In the genomic region with DNA sequence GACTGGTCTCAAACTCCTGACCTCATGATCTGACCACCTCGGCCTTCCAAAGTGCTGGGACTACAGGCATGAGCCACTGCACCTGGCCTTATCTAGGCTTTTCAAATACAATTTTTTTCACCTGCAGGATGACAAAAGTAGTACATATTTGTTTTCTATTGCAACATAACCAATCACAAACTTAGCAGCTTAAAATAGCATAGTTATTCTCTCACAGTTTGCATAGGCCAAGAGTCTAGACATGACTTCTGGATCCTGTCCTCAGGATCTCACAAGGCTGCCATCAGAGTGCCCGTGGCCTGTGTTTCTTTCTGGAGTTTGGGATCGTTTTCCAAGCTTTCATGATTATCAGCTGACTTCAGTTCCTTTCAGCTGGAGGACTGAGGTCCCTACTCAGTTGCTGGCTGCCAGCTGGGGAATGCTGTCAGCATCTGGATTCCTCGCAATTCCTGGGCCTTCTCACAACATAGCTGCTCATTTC, we compare ENCODE assay signal across 28 cellular contexts.
DNase-seq lines count a peak whose midpoint lies in the region; ATAC-seq, FAIRE-seq and TF ChIP-seq lines count a peak whose summit lies in the region.
"Had no signal": no experiment of that assay in that cellular context is flagged by ENCODE, and none has a peak within 500 bp of the region (broad histone marks: within the 10 kb centered on the region; RNA-seq: fewer than 3 reads in every experiment).

No MANE protein-coding gene starts in this region.

- no peaks in the 10 kb centered on the region for H3K4me1 ChIP-seq in mammary epithelial cell (ENCODE audit: insufficient read depth, low read length)
- H3K4me1 ChIP-seq in HepG2 (ENCODE audit: insufficient read depth, low read length): peaks cover 8% of the 10 kb centered on the region
- no peaks in the 10 kb centered on the region for H3K4me1 ChIP-seq in upper lobe of right lung

- no peak overlapping the region for H3K4me2 ChIP-seq in mammary epithelial cell (ENCODE audit: insufficient read depth, low read depth, low read length)
- no peak overlapping the region for H3K4me2 ChIP-seq in HepG2 (ENCODE audit: low read depth, low read length)

- ATAC-seq in HepG2: peak; percentile 75
- peak; percentile 46 for ATAC-seq in upper lobe of right lung
- ATAC-seq: activated CD4-positive, CD25-positive, alpha-beta regulatory T cell treated with anti-CD3 and anti-CD28 coated beads, Interleukin-2, amount 50 U/mL, for 24 hours; activated naive CD8-positive, alpha-beta T cell treated with anti-CD3 and anti-CD28 coated beads, Interleukin-2, amount 50 U/mL, for 24 hours; natural killer cell; stimulated activated memory B cell treated with anti-CD40 and anti-IgM and Interleukin-4, amounts not matched to agents 10 μg/mL and 1 μg/mL and 100 μg/mL, for 72 hours had no signal

- no peaks in the 10 kb centered on the region for H3K36me3 Mint-ChIP-seq in MCF 10A (ENCODE audit: insufficient read depth, unreplicated experiment)
- H3K36me3 Mint-ChIP-seq in T-helper 2 cell treated with Interferon-gamma antibody and Interleukin-4, amounts not matched to agents 5 μg/mL and 100 μg/mL, for 36 hours (ENCODE audit: low read depth): no peaks in the 10 kb centered on the region
- H3K36me3 Mint-ChIP-seq: CD14-positive monocyte; natural killer cell; stimulated activated memory B cell treated with anti-CD40 and anti-IgM and Interleukin-4, amounts not matched to agents 10 μg/mL and 1 μg/mL and 100 μg/mL, for 72 hours; type B pancreatic cell had no signal

- H3K4me1 Mint-ChIP-seq in MCF 10A (ENCODE audit: insufficient read depth, unreplicated experiment): no peaks in the 10 kb centered on the region
- no peaks in the 10 kb centered on the region for H3K4me1 Mint-ChIP-seq in T-helper 2 cell treated with Interferon-gamma antibody and Interleukin-4, amounts not matched to agents 5 μg/mL and 100 μg/mL, for 36 hours (ENCODE audit: low read depth)
- H3K4me1 Mint-ChIP-seq: activated naive CD8-positive, alpha-beta T cell treated with anti-CD3 and anti-CD28 coated beads, Interleukin-2, amount 50 U/mL, for 24 hours; CD14-positive monocyte; central memory CD8-positive, alpha-beta T cell; H9; natural killer cell; stimulated activated memory B cell treated with anti-CD40 and anti-IgM and Interleukin-4, amounts not matched to agents 10 μg/mL and 1 μg/mL and 100 μg/mL, for 72 hours had no signal

- POLR2A ChIA-PET in MCF 10A (lab: Yijun Ruan, JAX) (interaction anchor here (1.5 kb wide), 1 partner anchor 11 kb away, joined by 3 read pairs; no protein-coding TSS in a partner anchor), HepG2 (lab: Yijun Ruan, JAX) (interaction anchor here (0.9 kb wide), 1 partner anchor 666 kb away, joined by 7 read pairs; a partner anchor contains a TSS)

- intact Hi-C loops in mammary epithelial cell (cut with micrococcal nuclease): no loop called here
- intact Hi-C loops in MCF 10A (cut with micrococcal nuclease): no loop called here
- intact Hi-C loops in HepG2 (cut with micrococcal nuclease; ENCODE audit: unreplicated experiment): no loop called here
- intact Hi-C loops in upper lobe of right lung (cut with DNase I): no loop called here

- peak; percentile 23 for FAIRE-seq in HepG2 (lab: Jason Lieb, UNC)
- FAIRE-seq: G401.6 had no signal

- H3K27me3 Mint-ChIP-seq in MCF 10A (ENCODE audit: insufficient read depth, unreplicated experiment): no peaks in the 10 kb centered on the region
- H3K27me3 Mint-ChIP-seq in T-helper 2 cell treated with Interferon-gamma antibody and Interleukin-4, amounts not matched to agents 5 μg/mL and 100 μg/mL, for 36 hours (ENCODE audit: low read depth): no peaks in the 10 kb centered on the region
- H3K27me3 Mint-ChIP-seq: activated naive CD8-positive, alpha-beta T cell treated with anti-CD3 and anti-CD28 coated beads, Interleukin-2, amount 50 U/mL, for 24 hours had no signal

- no peak for TF ChIP-seq CTCF in mammary epithelial cell (conservative IDR thresholded peaks at IDR 0.05 in 1 of 2, IDR thresholded peaks at IDR 0.05 in 1 of 2; ENCODE audit: extremely low read depth in 1 of 2, insufficient read depth in 1 of 2, low read depth in 1 of 2, low read length in 2 of 2)
- no peak for TF ChIP-seq CTCF in MCF 10A (IDR thresholded peaks at IDR 0.05; ENCODE audit: unreplicated experiment)
- no peak for TF ChIP-seq CTCF in fibroblast of pulmonary artery (IDR thresholded peaks at IDR 0.05; ENCODE audit: low read length, missing control alignments)
- no peak for TF ChIP-seq CTCF in HepG2 (CRISPR knock-in tag; IDR thresholded peaks at IDR 0.05)
- TF ChIP-seq CTCF in upper lobe of right lung (IDR thresholded peaks at IDR 0.05): no peak

- H3K9me3 Mint-ChIP-seq in MCF 10A (ENCODE audit: unreplicated experiment): no peaks in the 10 kb centered on the region
- no peaks in the 10 kb centered on the region for H3K9me3 Mint-ChIP-seq in T-helper 2 cell treated with Interferon-gamma antibody and Interleukin-4, amounts not matched to agents 5 μg/mL and 100 μg/mL, for 36 hours
- H3K9me3 Mint-ChIP-seq: activated naive CD8-positive, alpha-beta T cell treated with anti-CD3 and anti-CD28 coated beads, Interleukin-2, amount 50 U/mL, for 24 hours; central memory CD8-positive, alpha-beta T cell; dendritic cell treated with granulocyte-macrophage colony-stimulating factor and Interleukin-4, amounts not matched to agents 40 ng/mL and 50 ng/mL, for 4 days; H9; natural killer cell; stimulated activated memory B cell treated with anti-CD40 and anti-IgM and Interleukin-4, amounts not matched to agents 10 μg/mL and 1 μg/mL and 100 μg/mL, for 72 hours; T-helper 1 cell treated with Interleukin-12 subunit alpha and Interleukin-12 subunit beta and Interleukin-4 antibody, amounts not matched to agents 30 μg/mL and 1 μg/mL, for 36 hours; type B pancreatic cell had no signal

- dilution Hi-C loops in mammary epithelial cell (cut with HindIII; ENCODE audit: low sequenced_read_pairs): no loop called here

- DNase-seq in mammary epithelial cell: peak; percentile 27
- DNase-seq in MCF 10A (ENCODE audit: unreplicated experiment): no peak
- peak; percentile 58 for DNase-seq in fibroblast of pulmonary artery (ENCODE audit: low read depth)
- peak; percentile 43 for DNase-seq in HepG2 (ENCODE audit: low spot score)
- DNase-seq in upper lobe of right lung: no peak
- DNase-seq in SKM-1 (lab: John Stamatoyannopoulos, UW; ENCODE audit: unreplicated experiment): no peak
- no peak for DNase-seq in LoVo (ENCODE audit: low spot score)
- no peak for DNase-seq in T-helper 2 cell treated with Interferon-gamma antibody and Interleukin-4, amounts not matched to agents 5 μg/mL and 100 μg/mL, for 36 hours (ENCODE audit: low spot score)
- DNase-seq: activated CD4-positive, alpha-beta T cell treated with anti-CD3 and anti-CD28 coated beads, Interleukin-2, amount 50 U/mL, for 4 hours; activated naive CD8-positive, alpha-beta T cell treated with anti-CD3 and anti-CD28 coated beads, Interleukin-2, amount 50 U/mL, for 24 hours; activated T-cell treated with anti-CD3 and anti-CD28 coated beads, Interleukin-2, amount 50 U/mL, for 48 hours; H9; hypothalamus; natural killer cell; NCI-H1048; NCI-H446; nucleus accumbens; substantia nigra had no signal

- H3K79me2 ChIP-seq in mammary epithelial cell (ENCODE audit: insufficient read depth, low read length) (no peaks in the 10 kb centered on the region), HepG2 (ENCODE audit: insufficient read depth, low read length) (no peaks in the 10 kb centered on the region)

- TF ChIP-seq RAD21 in HepG2 (CRISPR knock-in tag; IDR thresholded peaks at IDR 0.05): no peak

- CTCF ChIA-PET in mammary epithelial cell (lab: Charles Lee; ENCODE audit: low non-redundant PET): interaction anchor here (0.6 kb wide), 1 partner anchor 588 kb away, joined by 3 read pairs; no protein-coding TSS in a partner anchor
- CTCF ChIA-PET in MCF 10A (lab: Yijun Ruan, JAX): interaction anchor here (0.6 to 0.7 kb wide), 2 partner anchors 17 to 1662 kb away, joined by 3 read pairs; no protein-coding TSS in a partner anchor
- CTCF ChIA-PET in HepG2 (lab: Yijun Ruan, JAX; ENCODE audit: low intra/inter-chr PET ratio, low total read pairs): no interaction called here

- TF ChIP-seq EP300 in HepG2 (IDR thresholded peaks at IDR 0.05; ENCODE audit: low read depth in 2 of 2, low read length in 2 of 2) (no peak; a peak in 1 of 4 replicates), HepG2 (CRISPR knock-in tag; IDR thresholded peaks at IDR 0.05; ENCODE audit: borderline replicate concordance) (no peak)

- H3K9me3 ChIP-seq in mammary epithelial cell (replicated peaks; ENCODE audit: insufficient read depth, low read length) (no peaks in the 10 kb centered on the region), HepG2 (ENCODE audit: low read length) (no peaks in the 10 kb centered on the region), upper lobe of right lung (no peaks in the 10 kb centered on the region)

- no peak overlapping the region for H3K27ac Mint-ChIP-seq in MCF 10A (ENCODE audit: low read depth, unreplicated experiment)
- H3K27ac Mint-ChIP-seq in T-helper 2 cell treated with Interferon-gamma antibody and Interleukin-4, amounts not matched to agents 5 μg/mL and 100 μg/mL, for 36 hours: no peak overlapping the region
- H3K27ac Mint-ChIP-seq: activated naive CD8-positive, alpha-beta T cell treated with anti-CD3 and anti-CD28 coated beads, Interleukin-2, amount 50 U/mL, for 24 hours; CD14-positive monocyte; dendritic cell treated with granulocyte-macrophage colony-stimulating factor and Interleukin-4, amounts not matched to agents 40 ng/mL and 50 ng/mL, for 4 days; H9; natural killer cell; stimulated activated memory B cell treated with anti-CD40 and anti-IgM and Interleukin-4, amounts not matched to agents 10 μg/mL and 1 μg/mL and 100 μg/mL, for 72 hours; T-helper 1 cell treated with Interleukin-12 subunit alpha and Interleukin-12 subunit beta and Interleukin-4 antibody, amounts not matched to agents 30 μg/mL and 1 μg/mL, for 36 hours; type B pancreatic cell had no signal

- 67% methylated on average over 3 of the region's 4 CpGs for WGBS in mammary epithelial cell (ENCODE audit: low coverage, missing lambda C conversion rate)
- WGBS in HepG2 (ENCODE audit: low lambda C conversion rate): 1% methylated on average over 4 of the region's 4 CpGs

- H3K9ac ChIP-seq in mammary epithelial cell (ENCODE audit: insufficient read depth, low read length) (no peak overlapping the region), HepG2 (ENCODE audit: insufficient read depth, low read depth, low read length) (no peak overlapping the region)

- H3K4me3 ChIP-seq in mammary epithelial cell (replicated peaks in 1 of 3; ENCODE audit: insufficient read depth in 1 of 3, low read depth in 2 of 3, low read length in 3 of 3): no peak overlapping the region
- H3K4me3 ChIP-seq in fibroblast of pulmonary artery (replicated peaks; ENCODE audit: low read depth, low read length): no peak overlapping the region
- H3K4me3 ChIP-seq in HepG2 (replicated peaks in 1 of 3; ENCODE audit: insufficient read depth in 1 of 3, low read depth in 2 of 3, low read length in 3 of 3): no peak overlapping the region
- H3K4me3 ChIP-seq in upper lobe of right lung: no peak overlapping the region

- H2AFZ ChIP-seq in mammary epithelial cell (ENCODE audit: low read depth, low read length) (no peak overlapping the region), HepG2 (ENCODE audit: low read length) (no peak overlapping the region)

- BruUV-seq in mammary epithelial cell (replicated peaks; lab: Mats Ljungman, UMichigan) (no TSS peak), MCF 10A (replicated peaks; lab: Mats Ljungman, UMichigan) (no TSS peak), HepG2 (replicated peaks; lab: Mats Ljungman, UMichigan) (no TSS peak)

- in situ Hi-C loops in mammary epithelial cell (cut with MboI; ENCODE audit: low sequenced_read_pairs in 2 of 2) (no loop called here), HepG2 (cut with HindIII; ENCODE audit: extremely low pct_ligation_motif_present, low pct_unique_long_range_greater_than_20kb) (no loop called here)

- H4K20me1 ChIP-seq in mammary epithelial cell (ENCODE audit: insufficient read depth, low read length) (no peaks in the 10 kb centered on the region), HepG2 (ENCODE audit: insufficient read depth, low read length) (no peaks in the 10 kb centered on the region)

- no peak for TF ChIP-seq POLR2A in HepG2 (IDR thresholded peaks at IDR 0.05; ENCODE audit: insufficient read depth in 1 of 2, low read depth in 2 of 2, low read length in 2 of 2)

- H3K27ac ChIP-seq in mammary epithelial cell (ENCODE audit: insufficient read depth, low read depth, low read length) (no peak overlapping the region), HepG2 (ENCODE audit: extremely low read length, insufficient read depth, low read length) (no peak overlapping the region), upper lobe of right lung (no peak overlapping the region)
- H3K27ac ChIP-seq: 22Rv1, RWPE1 had no signal

- H3K36me3 ChIP-seq in mammary epithelial cell (ENCODE audit: insufficient read depth, low read length) (no peaks in the 10 kb centered on the region), HepG2 (replicated peaks in 1 of 2; ENCODE audit: control insufficient read depth in 1 of 2, insufficient read depth in 2 of 2, low read length in 2 of 2) (no peaks in the 10 kb centered on the region), upper lobe of right lung (no peaks in the 10 kb centered on the region)

- no peak overlapping the region for H3K4me3 Mint-ChIP-seq in MCF 10A (ENCODE audit: unreplicated experiment)
- H3K4me3 Mint-ChIP-seq in T-helper 2 cell treated with Interferon-gamma antibody and Interleukin-4, amounts not matched to agents 5 μg/mL and 100 μg/mL, for 36 hours: no peak overlapping the region
- H3K4me3 Mint-ChIP-seq: activated naive CD8-positive, alpha-beta T cell treated with anti-CD3 and anti-CD28 coated beads, Interleukin-2, amount 50 U/mL, for 24 hours; CD14-positive monocyte; central memory CD8-positive, alpha-beta T cell; dendritic cell treated with granulocyte-macrophage colony-stimulating factor and Interleukin-4, amounts not matched to agents 40 ng/mL and 50 ng/mL, for 4 days; H9; natural killer cell; stimulated activated memory B cell treated with anti-CD40 and anti-IgM and Interleukin-4, amounts not matched to agents 10 μg/mL and 1 μg/mL and 100 μg/mL, for 72 hours; T-helper 1 cell treated with Interleukin-12 subunit alpha and Interleukin-12 subunit beta and Interleukin-4 antibody, amounts not matched to agents 30 μg/mL and 1 μg/mL, for 36 hours; type B pancreatic cell had no signal

- no peaks in the 10 kb centered on the region for H3K27me3 ChIP-seq in mammary epithelial cell (ENCODE audit: insufficient read depth, low read length)
- H3K27me3 ChIP-seq in HepG2 (ENCODE audit: control insufficient read depth in 1 of 2, insufficient read depth in 2 of 2, low read length in 2 of 2): peaks cover 0 to 3% of the 10 kb centered on the region in 2 experiments; a peak in 2 of 5 replicates
- no peaks in the 10 kb centered on the region for H3K27me3 ChIP-seq in upper lobe of right lung

Comparison
In these comparisons a context has a peak if more than half of its experiments do, and no peak if none do; other contexts are left out.
1. DNase-seq: peak in mammary epithelial cell (single experiment), fibroblast of pulmonary artery (single experiment) and HepG2 (single experiment); none in MCF 10A (single experiment), upper lobe of right lung (single experiment), SKM-1 (single experiment), LoVo (single experiment) and T-helper 2 cell treated with Interferon-gamma antibody and Interleukin-4, amounts not matched to agents 5 μg/mL and 100 μg/mL, for 36 hours (single experiment).